ENCODE assay signal across 18 cellular contexts in genomic region chr9:132482196-132482813, GRCh38.
DNase-seq lines count a peak whose midpoint lies in the region; ATAC-seq, FAIRE-seq and TF ChIP-seq lines count a peak whose summit lies in the region.
"Had no signal": no experiment of that assay in that cellular context is flagged by ENCODE, and none has a peak within 500 bp of the region (broad histone marks: within the 10 kb centered on the region; RNA-seq: fewer than 3 reads in every experiment).

No MANE protein-coding gene starts in this region.

- no peak for FAIRE-seq in K562 (lab: Jason Lieb, UNC)
- FAIRE-seq: A204.1, HTR-8/SVneo had no signal

- peak overlapping the region; percentile 44 for H3K4me3 ChIP-seq in BLaER1
- peak overlapping the region in 6 of 10 experiments; percentile 0 to 19 (median 6); a peak in 3 of 20 replicates for H3K4me3 ChIP-seq in BLaER1 treated with 17β-estradiol and CSF1 and Interleukin-3, amounts not matched to agents 10 nM and 100 nM
- H3K4me3 ChIP-seq in K562 = no peak overlapping the region
- no peak overlapping the region for H3K4me3 ChIP-seq in osteoblast (ENCODE audit: insufficient read depth, low read length)

- H3K9me1 ChIP-seq in K562 (ENCODE audit: control insufficient read depth, insufficient read depth, low read length) = no peaks in the 10 kb centered on the region

- H3K9ac ChIP-seq in BLaER1 (peak overlapping the region; percentile 60; the same call in 1 of the 2 replicates), K562 (ENCODE audit: insufficient read depth in 1 of 2, low read depth in 2 of 2, low read length in 2 of 2) (no peak overlapping the region)
- peak overlapping the region in 4 of 11 experiments; percentile 16 to 37 (median 32); a peak in 3 of 22 replicates for H3K9ac ChIP-seq in BLaER1 treated with 17β-estradiol and CSF1 and Interleukin-3, amounts not matched to agents 10 nM and 100 nM

- no TSS peak for BruUV-seq in K562 (replicated peaks; lab: Mats Ljungman, UMichigan)

- no peak for TF ChIP-seq CTCF in K562 (IDR thresholded peaks at IDR 0.05 in 2 of 3, conservative IDR thresholded peaks at IDR 0.05 in 1 of 3; ENCODE audit: insufficient read depth in 2 of 3, low read depth in 1 of 3, low read length in 3 of 3)
- no peak for TF ChIP-seq CTCF in osteoblast (IDR thresholded peaks at IDR 0.05; ENCODE audit: extremely low read depth, low read depth, low read length)

- H4K20me1 ChIP-seq in BLaER1 (no peaks in the 10 kb centered on the region), K562 (replicated peaks; ENCODE audit: control insufficient read depth, insufficient read depth, low read length) (no peaks in the 10 kb centered on the region; the same call in 1 of the 2 replicates), osteoblast (ENCODE audit: insufficient read depth, low read length) (no peaks in the 10 kb centered on the region)
- no peaks in the 10 kb centered on the region for H4K20me1 ChIP-seq in BLaER1 treated with 17β-estradiol and CSF1 and Interleukin-3, amounts not matched to agents 10 nM and 100 nM

- no peak for DNase-seq in K562 (ENCODE audit: extremely low read depth in 1 of 4, low spot score in 3 of 4)
- peak; percentile 13 for DNase-seq in osteoblast (ENCODE audit: insufficient read length, low spot score, missing footprints)
- DNase-seq in epidermal melanocyte (ENCODE audit: insufficient read length, low spot score) = no peak
- no peak for DNase-seq in NCI-H524 (lab: John Stamatoyannopoulos, UW)
- DNase-seq: ACHN; BE2C; CD4-positive, alpha-beta memory T cell; DMS153; DMS79; GDM1; GOT3; H7; HFFc6 had no signal

- H3K36me3 ChIP-seq in BLaER1 (no peaks in the 10 kb centered on the region), K562 (ENCODE audit: control insufficient read depth, insufficient read depth, low read length) (no peaks in the 10 kb centered on the region), osteoblast (ENCODE audit: insufficient read depth, low read length) (no peaks in the 10 kb centered on the region)
- H3K36me3 ChIP-seq in BLaER1 treated with 17β-estradiol and CSF1 and Interleukin-3, amounts not matched to agents 10 nM and 100 nM = no peaks in the 10 kb centered on the region
- H3K36me3 ChIP-seq: BE2C had no signal

- no peak for TF ChIP-seq POLR2A in K562 (conservative IDR thresholded peaks at IDR 0.05)

- in situ Hi-C loops in K562 (cut with MboI) = no loop called here

- POLR2A ChIA-PET in K562 (lab: Yijun Ruan, JAX) = interaction anchor here (0.6 kb wide), 1 partner anchor 717 kb away, joined by 3 read pairs; no protein-coding TSS in a partner anchor

- H3K27ac ChIP-seq in BLaER1 (peak overlapping the region; percentile 60; the same call in 1 of the 2 replicates), K562 (ENCODE audit: extremely low read depth, low read depth, low read length) (no peak overlapping the region), osteoblast (ENCODE audit: low read depth, low read length) (no peak overlapping the region)
- H3K27ac ChIP-seq in BLaER1 treated with 17β-estradiol and CSF1 and Interleukin-3, amounts not matched to agents 10 nM and 100 nM = 0 out of 22 replicates have a peak overlapping the region, but pooled peaks of 1 of the 11 experiments have one; percentile 20

- H3K4me1 ChIP-seq in BLaER1 (peaks cover 91% of the 10 kb centered on the region), K562 (replicated peaks in 1 of 2; ENCODE audit: control insufficient read depth in 2 of 2, insufficient read depth in 2 of 2, low read length in 2 of 2) (peaks cover 0 to 5% of the 10 kb centered on the region in 2 experiments; a peak in 2 of 5 replicates), osteoblast (ENCODE audit: insufficient read depth, low read length) (no peaks in the 10 kb centered on the region)
- H3K4me1 ChIP-seq in BLaER1 treated with 17β-estradiol and CSF1 and Interleukin-3, amounts not matched to agents 10 nM and 100 nM = peaks cover 23 to 82% (median 70%) of the 10 kb centered on the region in 10 experiments
- H3K4me1 ChIP-seq: BE2C had no signal

- intact Hi-C loops in K562 (cut with micrococcal nuclease) = no loop called here

- CTCF ChIA-PET in K562 (lab: Yijun Ruan, JAX; ENCODE audit: low intra/inter-chr PET ratio) = interaction anchor here (0.6 kb wide), 1 partner anchor 31 kb away, joined by 5 read pairs; no protein-coding TSS in a partner anchor

- H2AFZ ChIP-seq in K562 (ENCODE audit: low read depth, low read length) = no peak overlapping the region
- no peak overlapping the region for H2AFZ ChIP-seq in osteoblast (ENCODE audit: low read length)

- TF ChIP-seq RAD21 in K562 (CRISPR knock-in tag; conservative IDR thresholded peaks at IDR 0.05 in 1 of 2, IDR thresholded peaks at IDR 0.05 in 1 of 2) = no peak

- H3K79me2 ChIP-seq in K562 (ENCODE audit: control insufficient read depth, insufficient read depth, low read length) (no peaks in the 10 kb centered on the region), osteoblast (ENCODE audit: insufficient read depth, low read length) (no peaks in the 10 kb centered on the region)

- H3K27me3 ChIP-seq in BLaER1 = no peaks in the 10 kb centered on the region
- H3K27me3 ChIP-seq in BLaER1 treated with 17β-estradiol and CSF1 and Interleukin-3, amounts not matched to agents 10 nM and 100 nM = peaks cover 0 to 24% (median 0%) of the 10 kb centered on the region in 11 experiments; a peak in 8 of 22 replicates
- peaks cover 49 to 71% of the 10 kb centered on the region in 2 experiments for H3K27me3 ChIP-seq in K562 (ENCODE audit: control insufficient read depth in 2 of 2, insufficient read depth in 2 of 2, low read length in 2 of 2)
- H3K27me3 ChIP-seq in osteoblast (ENCODE audit: insufficient read depth, low read length) = peaks cover 46% of the 10 kb centered on the region
- H3K27me3 ChIP-seq: BE2C had no signal

- no peak for ATAC-seq in K562
- ATAC-seq: HCT116 had no signal

- TF ChIP-seq EP300 in K562 (IDR thresholded peaks at IDR 0.05; ENCODE audit: low read length) = no peak

- H3K4me2 ChIP-seq in BLaER1 = peak overlapping the region; percentile 95
- H3K4me2 ChIP-seq in BLaER1 treated with 17β-estradiol and CSF1 and Interleukin-3, amounts not matched to agents 10 nM and 100 nM = peak overlapping the region; percentile 57 to 97 (median 79)
- H3K4me2 ChIP-seq in K562 (ENCODE audit: insufficient read depth, low read length) = no peak overlapping the region
- no peak overlapping the region for H3K4me2 ChIP-seq in osteoblast (ENCODE audit: insufficient read depth, low read length)

- H3K9me3 ChIP-seq in BLaER1 (no peaks in the 10 kb centered on the region), K562 (replicated peaks; ENCODE audit: control insufficient read depth, insufficient read depth, low read depth, low read length) (no peaks in the 10 kb centered on the region), osteoblast (ENCODE audit: low read depth, low read length) (no peaks in the 10 kb centered on the region)
- H3K9me3 ChIP-seq in BLaER1 treated with 17β-estradiol and CSF1 and Interleukin-3, amounts not matched to agents 10 nM and 100 nM (replicated peaks in 1 of 11) = no peaks in the 10 kb centered on the region
- H3K9me3 ChIP-seq: BE2C had no signal

- 15% methylated on average over 15 of the region's 17 CpGs for WGBS in K562 (ENCODE audit: insufficient coverage, low coverage, missing lambda C conversion rate)

TF ChIP-seq in K562, 482 proteins besides CTCF, POLR2A, EP300 and RAD21:
- peak; percentile 75 for TF ChIP-seq RBM25 (IDR thresholded peaks at IDR 0.05; ENCODE audit: low read depth, low read length, severe bottlenecking)
- TF ChIP-seq MYC (IDR thresholded peaks at IDR 0.05; ENCODE audit: low read depth, low read length) = no peak
- no peak for TF ChIP-seq MYC (CRISPR knock-in tag; IDR thresholded peaks at IDR 0.05; ENCODE audit: borderline replicate concordance, low read depth)
- no peak for TF ChIP-seq TARDBP (IDR thresholded peaks at IDR 0.05)
- no peak for TF ChIP-seq ZNF398 (CRISPR knock-in tag; IDR thresholded peaks at IDR 0.05)
- no peak for TF ChIP-seq PHTF2 (CRISPR knock-in tag; IDR thresholded peaks at IDR 0.05)
- TF ChIP-seq ZNF436 (CRISPR knock-in tag; IDR thresholded peaks at IDR 0.05) = no peak
- TF ChIP-seq FOXK1 (CRISPR knock-in tag; IDR thresholded peaks at IDR 0.05; ENCODE audit: borderline replicate concordance) = no peak
- TF ChIP-seq NR2C2 (CRISPR knock-in tag; IDR thresholded peaks at IDR 0.05) = no peak
- TF ChIP-seq NR2C2 (tag; IDR thresholded peaks at IDR 0.05) = no peak
- TF ChIP-seq ZFP36 (IDR thresholded peaks at IDR 0.05; ENCODE audit: low read depth, low read length, partially characterized antibody) = peak; percentile 15
- TF ChIP-seq MTF1 (CRISPR knock-in tag; IDR thresholded peaks at IDR 0.05; ENCODE audit: borderline replicate concordance) = no peak
- TF ChIP-seq ZNF197 (CRISPR knock-in tag; IDR thresholded peaks at IDR 0.05; ENCODE audit: low read depth) = no peak
- no peak for TF ChIP-seq ZBTB9 (CRISPR knock-in tag; IDR thresholded peaks at IDR 0.05)
- no peak for TF ChIP-seq CBX3 (IDR thresholded peaks at IDR 0.05; ENCODE audit: borderline replicate concordance in 1 of 2, low read length in 2 of 2)

Comparison
In these comparisons a context has a peak if more than half of its experiments do, and no peak if none do; other contexts are left out.
1. H3K4me2 ChIP-seq: peak in BLaER1 (single experiment) and BLaER1 treated with 17β-estradiol and CSF1 and Interleukin-3, amounts not matched to agents 10 nM and 100 nM (11 of 11); none in K562 (single experiment) and osteoblast (single experiment).
2. H3K4me3 ChIP-seq: peak in BLaER1 (single experiment) and BLaER1 treated with 17β-estradiol and CSF1 and Interleukin-3, amounts not matched to agents 10 nM and 100 nM (6 of 10); none in K562 (single experiment) and osteoblast (single experiment).